In the genomic region with DNA sequence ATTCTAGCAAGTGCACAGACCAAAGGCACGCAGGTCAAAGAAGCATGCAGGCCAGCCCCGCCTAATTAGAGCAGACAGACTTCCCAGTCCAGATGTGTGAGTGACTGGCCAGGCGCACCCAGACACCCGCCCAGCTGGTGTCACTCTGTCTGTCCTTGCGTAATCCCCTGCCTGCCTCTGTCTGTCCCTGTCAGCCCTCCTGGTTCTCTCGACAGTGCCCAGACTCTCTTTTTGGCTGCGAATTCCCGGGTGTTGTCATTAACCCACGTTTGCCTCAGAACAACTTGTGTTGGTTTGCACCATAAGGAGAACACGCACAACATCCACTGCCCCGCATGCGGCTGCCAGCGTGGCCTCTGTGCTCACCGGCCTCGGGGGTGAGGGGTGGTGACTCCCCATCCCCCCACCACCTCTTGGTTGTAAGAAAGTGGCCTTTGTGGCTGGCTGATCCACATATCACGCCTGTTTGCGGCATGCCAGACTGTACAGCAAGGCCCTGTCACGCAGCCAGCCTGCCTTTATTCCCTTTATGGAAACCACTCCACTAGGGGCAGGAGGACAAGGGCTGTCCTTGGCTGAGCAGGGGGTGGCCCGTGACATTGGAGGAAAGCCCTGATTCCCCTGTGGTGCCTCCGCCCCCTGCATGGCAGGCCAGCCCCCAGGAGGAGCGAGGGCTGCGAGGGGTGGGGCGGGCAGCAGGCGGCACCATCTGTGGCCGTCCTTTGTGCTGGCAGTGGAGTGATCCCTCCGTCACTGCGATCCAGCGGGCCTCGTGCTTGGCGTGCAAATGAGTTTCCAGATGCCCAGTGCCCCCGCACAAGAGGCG, we compare ENCODE assay signal across 9 cellular contexts.
DNase-seq lines count a peak whose midpoint lies in the region; ATAC-seq and TF ChIP-seq lines count a peak whose summit lies in the region.
"Had no signal": no experiment of that assay in that cellular context is flagged by ENCODE, and none has a peak within 500 bp of the region (broad histone marks: within the 10 kb centered on the region; RNA-seq: fewer than 3 reads in every experiment).

No MANE protein-coding gene starts in this region.

- H3K4me3 ChIP-seq in transverse colon, result no peak overlapping the region

- intact Hi-C loops in transverse colon (cut with DNase I; ENCODE audit: low total_unique reads), result loop anchor here (5.0 kb wide), 1 partner anchor 52 kb away; no protein-coding TSS in a partner anchor

- DNase-seq in NCI-H2029 (lab: John Stamatoyannopoulos, UW) (peak; percentile 81), dedifferentiated amniotic fluid mesenchymal stem cell (ENCODE audit: extremely low spot score) (peak; percentile 45), medulla oblongata (ENCODE audit: extremely low spot score) (peak; percentile 97), transverse colon (peak; percentile 64), NCI-H2081 (lab: John Stamatoyannopoulos, UW) (no peak)
- DNase-seq in effector CD4-positive, alpha-beta T cell, result no peak
- DNase-seq: GOT3 had no signal

- H3K9me3 ChIP-seq in transverse colon, result no peaks in the 10 kb centered on the region

- peaks cover 0 to 14% (median 5%) of the 10 kb centered on the region in 4 donors for H3K36me3 ChIP-seq in transverse colon

- WGBS in transverse colon (ENCODE audit: low coverage in 1 of 2), 2 donors, result 68% methylated on average over 26 of the region's 32 CpGs; no CpG with 5 or more reads in 1 of the 2 donors

- no peaks in the 10 kb centered on the region for H3K27me3 ChIP-seq in transverse colon

- peak overlapping the region; percentile 76 to 88 (median 84) for H3K27ac ChIP-seq in transverse colon

- no peak for ATAC-seq in GM21390 (IDR thresholded peaks at IDR 0.05; ENCODE audit: unreplicated experiment)
- ATAC-seq in HG03432 (IDR thresholded peaks at IDR 0.05; ENCODE audit: unreplicated experiment), result no peak

- peaks cover 18 to 61% (median 39%) of the 10 kb centered on the region in 4 donors for H3K4me1 ChIP-seq in transverse colon

- in situ Hi-C loops in transverse colon (cut with MboI; ENCODE audit: low pct_ligation_motif_present in 1 of 4, low pct_unique_long_range_greater_than_20kb in 1 of 4, low sequenced_read_pairs in 3 of 4), result no loop called here

- TF ChIP-seq POLR2A in transverse colon (IDR thresholded peaks at IDR 0.05), result no peak

- TF ChIP-seq CTCF in transverse colon (IDR thresholded peaks at IDR 0.05), result peak in 2 of 5 experiments; percentile 12 to 30

- peak; percentile 89 for TF ChIP-seq EP300 in transverse colon (IDR thresholded peaks at IDR 0.05; ENCODE audit: low read depth)

Comparison
In these comparisons a context has a peak if more than half of its experiments do, and no peak if none do; other contexts are left out.
1. DNase-seq: peak in NCI-H2029 (single experiment), dedifferentiated amniotic fluid mesenchymal stem cell (single experiment), medulla oblongata (single experiment) and transverse colon (single experiment); none in effector CD4-positive, alpha-beta T cell (single experiment) and NCI-H2081 (0 of 2).